8 cellular contexts compared by ENCODE assay signal in the genomic region with DNA sequence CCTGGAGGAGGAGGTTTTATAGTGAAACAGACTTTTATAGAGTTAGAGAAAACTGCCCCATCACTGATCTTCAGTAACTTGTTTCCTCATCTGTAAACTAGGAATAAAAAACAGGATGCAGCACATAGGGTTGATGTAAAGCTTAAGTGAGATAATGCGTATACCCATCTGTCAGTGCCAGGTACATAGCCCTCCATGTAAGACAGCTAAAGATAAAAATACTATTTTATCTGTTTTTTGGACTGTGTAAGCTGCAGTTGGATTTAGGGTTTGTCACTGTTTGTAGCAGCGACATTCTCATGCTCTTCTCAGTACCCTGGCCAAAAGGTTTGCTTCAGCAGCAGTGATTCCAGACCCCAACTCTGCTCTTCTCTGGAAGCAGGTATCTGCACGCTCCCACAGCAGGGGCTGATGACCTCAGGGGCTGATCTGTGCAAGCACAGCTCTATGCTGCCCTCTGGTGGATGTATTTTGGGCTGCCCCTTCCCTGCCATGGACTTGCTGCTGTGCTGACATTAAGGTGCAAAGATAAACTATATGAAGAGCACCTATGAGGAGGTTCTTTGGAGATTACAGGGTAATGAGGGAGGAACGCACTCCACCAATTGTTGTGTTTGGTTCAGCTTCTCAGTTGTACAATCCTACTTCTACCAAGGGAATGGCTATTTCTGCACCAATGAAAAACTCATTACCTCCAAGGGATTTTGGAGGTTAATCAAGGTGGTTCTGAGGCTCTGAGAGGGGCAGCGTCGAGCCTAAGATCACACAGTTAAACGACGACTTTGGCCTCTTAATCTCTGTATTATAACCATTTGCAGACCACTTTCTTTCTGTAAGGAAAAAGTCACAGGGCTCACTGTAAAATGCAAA. TPM values are rescaled to one million over a fixed set of nuclear protein-coding genes. Genes with fewer than 3 reads are reported as not detected.
DNase-seq lines count a peak whose midpoint lies in the region; ATAC-seq lines count a peak whose summit lies in the region.

No MANE protein-coding gene starts in this region.

- 28% methylated on average over 6 of the region's 8 CpGs for WGBS in mesenchymal stem cell

- H2BK12ac ChIP-seq in mesenchymal stem cell (ENCODE audit: low read length in 2 of 2): no peak overlapping the region

- no peaks in the 10 kb centered on the region for H3K36me3 ChIP-seq in effector memory CD4-positive, alpha-beta T cell (ENCODE audit: control insufficient read depth, insufficient read depth, low read length)
- H3K36me3 ChIP-seq in mesenchymal stem cell (ENCODE audit: control insufficient read depth in 1 of 2, insufficient read depth in 2 of 2, low read depth in 1 of 2, low read length in 2 of 2): no peaks in the 10 kb centered on the region

- no peak overlapping the region for H3K14ac ChIP-seq in mesenchymal stem cell (ENCODE audit: low read length in 2 of 2)

- DNase-seq in CD1c-positive myeloid dendritic cell (ENCODE audit: extremely low spot score) (peak; percentile 78), NCI-H748 (lab: John Stamatoyannopoulos, UW; ENCODE audit: unreplicated experiment) (peak; percentile 78), mesenchymal stem cell (peak; percentile 71)
- DNase-seq in activated CD4-positive, alpha-beta memory T cell treated with anti-CD3 and anti-CD28 coated beads, Interleukin-2, amount 10 ng/mL, durations not matched to agents 7 days and 5 days: peak; percentile 86
- peak; percentile 51 to 70 (median 56) for DNase-seq in effector memory CD4-positive, alpha-beta T cell
- DNase-seq in stimulated activated CD8-positive, alpha-beta memory T cell treated with anti-CD3 and anti-CD28 coated beads, Interleukin-15, amount 100 ng/mL, for 48 hours (ENCODE audit: low read depth in 2 of 2): peak; percentile 63 to 67

- H2BK5ac ChIP-seq in mesenchymal stem cell (ENCODE audit: low read depth, low read length, poor library complexity, severe bottlenecking): no peak overlapping the region

- no peak overlapping the region for H4K8ac ChIP-seq in mesenchymal stem cell (ENCODE audit: low read length)

- peak; percentile 70 for ATAC-seq in GM19324 (IDR thresholded peaks at IDR 0.05; ENCODE audit: low FRiP score, unreplicated experiment)
- ATAC-seq in HG03460 (IDR thresholded peaks at IDR 0.05; ENCODE audit: unreplicated experiment): peak; percentile 63

- no peak overlapping the region for H4K91ac ChIP-seq in mesenchymal stem cell (ENCODE audit: low read length)

- H2BK120ac ChIP-seq in mesenchymal stem cell (ENCODE audit: low read depth, low read length): no peak overlapping the region

- CTCF ChIA-PET in activated CD4-positive, alpha-beta memory T cell treated with anti-CD3 and anti-CD28 coated beads, Interleukin-2, amount 10 ng/mL, durations not matched to agents 7 days and 5 days (lab: Charles Lee): interaction anchor here (0.6 to 5.9 kb wide), 24 partner anchors 10 to 903 kb away, joined by 3 to 30 read pairs (median 3); a partner anchor contains a TSS

- peaks cover 2% of the 10 kb centered on the region for H3K27me3 Mint-ChIP-seq in activated CD4-positive, alpha-beta memory T cell treated with anti-CD3 and anti-CD28 coated beads, Interleukin-2, amount 10 ng/mL, durations not matched to agents 7 days and 5 days

- POLR2A ChIA-PET in activated CD4-positive, alpha-beta memory T cell treated with anti-CD3 and anti-CD28 coated beads, Interleukin-2, amount 10 ng/mL, durations not matched to agents 7 days and 5 days (lab: Charles Lee): interaction anchor here (2.1 kb wide), 1 partner anchor 420 kb away, joined by 6 read pairs; no protein-coding TSS in a partner anchor

- H3K36me3 Mint-ChIP-seq in activated CD4-positive, alpha-beta memory T cell treated with anti-CD3 and anti-CD28 coated beads, Interleukin-2, amount 10 ng/mL, durations not matched to agents 7 days and 5 days (ENCODE audit: low read depth): no peaks in the 10 kb centered on the region

- no peaks in the 10 kb centered on the region for H3K9me3 Mint-ChIP-seq in activated CD4-positive, alpha-beta memory T cell treated with anti-CD3 and anti-CD28 coated beads, Interleukin-2, amount 10 ng/mL, durations not matched to agents 7 days and 5 days

- no peak overlapping the region for H3K18ac ChIP-seq in mesenchymal stem cell (ENCODE audit: low read depth in 1 of 2, low read length in 2 of 2)

- no peak overlapping the region for H3K27ac Mint-ChIP-seq in activated CD4-positive, alpha-beta memory T cell treated with anti-CD3 and anti-CD28 coated beads, Interleukin-2, amount 10 ng/mL, durations not matched to agents 7 days and 5 days

- H3K4me3 Mint-ChIP-seq in activated CD4-positive, alpha-beta memory T cell treated with anti-CD3 and anti-CD28 coated beads, Interleukin-2, amount 10 ng/mL, durations not matched to agents 7 days and 5 days: no peak overlapping the region

- peaks cover 20% of the 10 kb centered on the region for H3K4me1 Mint-ChIP-seq in activated CD4-positive, alpha-beta memory T cell treated with anti-CD3 and anti-CD28 coated beads, Interleukin-2, amount 10 ng/mL, durations not matched to agents 7 days and 5 days

- no peak overlapping the region for H3K4me3 ChIP-seq in effector memory CD4-positive, alpha-beta T cell (ENCODE audit: insufficient read depth, low read depth, low read length, poor library complexity, severe bottlenecking)
- no peak overlapping the region for H3K4me3 ChIP-seq in mesenchymal stem cell (ENCODE audit: insufficient read depth in 1 of 2, low read depth in 1 of 2, low read length in 2 of 2)

- no peak overlapping the region for H3K23ac ChIP-seq in mesenchymal stem cell (ENCODE audit: low read length in 2 of 2)

- H2AK5ac ChIP-seq in mesenchymal stem cell (ENCODE audit: low read length, severe bottlenecking): no peak overlapping the region

- no peaks in the 10 kb centered on the region for H3K79me1 ChIP-seq in mesenchymal stem cell (replicated peaks; ENCODE audit: low read length, poor library complexity, severe bottlenecking)

- H3K9ac ChIP-seq in mesenchymal stem cell (ENCODE audit: low read length): peak overlapping the region; percentile 9

- H3K4me1 ChIP-seq in effector memory CD4-positive, alpha-beta T cell (ENCODE audit: control insufficient read depth, insufficient read depth, low read length, poor library complexity, severe bottlenecking): peaks cover 6% of the 10 kb centered on the region
- H3K4me1 ChIP-seq in mesenchymal stem cell (ENCODE audit: control insufficient read depth, insufficient read depth, low read depth, low read length): no peaks in the 10 kb centered on the region

- no peak overlapping the region for H2AFZ ChIP-seq in mesenchymal stem cell (ENCODE audit: low read depth, low read length)

- H3K27me3 ChIP-seq in effector memory CD4-positive, alpha-beta T cell (replicated peaks; ENCODE audit: control insufficient read depth, insufficient read depth, low read length, poor library complexity, severe bottlenecking): no peaks in the 10 kb centered on the region
- H3K27me3 ChIP-seq in mesenchymal stem cell (ENCODE audit: control insufficient read depth in 1 of 2, insufficient read depth in 1 of 2, low read length in 2 of 2): no peaks in the 10 kb centered on the region

- no peak overlapping the region for H3K27ac ChIP-seq in effector memory CD4-positive, alpha-beta T cell (ENCODE audit: insufficient read depth, low read length, poor library complexity, severe bottlenecking)
- no peak overlapping the region for H3K27ac ChIP-seq in mesenchymal stem cell (ENCODE audit: low read length, poor library complexity, severe bottlenecking)

- no peaks in the 10 kb centered on the region for H3K9me3 ChIP-seq in effector memory CD4-positive, alpha-beta T cell (ENCODE audit: control insufficient read depth, low read length)
- H3K9me3 ChIP-seq in mesenchymal stem cell (ENCODE audit: control insufficient read depth, low read length): no peaks in the 10 kb centered on the region

- H3K4ac ChIP-seq in mesenchymal stem cell (ENCODE audit: low read depth in 1 of 2, low read length in 2 of 2): no peak overlapping the region

- no peak overlapping the region for H2BK15ac ChIP-seq in mesenchymal stem cell (ENCODE audit: low read depth, poor library complexity, severe bottlenecking)

- H3K4me2 ChIP-seq in mesenchymal stem cell (ENCODE audit: low read length, poor library complexity, severe bottlenecking): no peak overlapping the region

RNA-seq across cellular contexts. Expression of a gene that starts 13.1 kb away (rescaled TPM):
- 1 to 10 TPM in 1 of 2 experiments, not detected in 1; 1.2 TPM for total RNA-seq in activated CD4-positive, alpha-beta memory T cell treated with anti-CD3 and anti-CD28 coated beads, Interleukin-2, amount 10 ng/mL, durations not matched to agents 7 days and 5 days
- polyA plus RNA-seq in mesenchymal stem cell (2013, experiment 1 of 2): not detected
- not detected for polyA plus RNA-seq in mesenchymal stem cell (2013, experiment 2 of 2)
